ENCODE assay signal across 1 cellular context in the genomic region with DNA sequence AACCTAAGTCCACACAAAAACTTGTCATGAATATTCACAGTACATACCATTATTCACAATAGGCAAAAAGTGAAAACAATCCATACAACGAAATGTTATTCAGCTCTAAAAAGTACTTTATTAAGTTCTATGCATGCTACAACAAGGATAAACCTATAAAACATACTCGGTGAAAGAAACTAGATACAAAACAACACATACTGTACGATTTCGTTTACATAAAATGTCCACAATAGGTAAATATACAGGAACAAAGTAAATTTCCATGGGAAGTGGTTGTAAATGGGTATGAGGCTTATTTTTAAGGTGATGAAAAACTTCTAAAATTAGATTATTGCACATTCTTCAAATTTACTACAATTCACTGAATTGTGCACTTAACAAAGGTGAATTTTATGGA.
TF ChIP-seq lines count a peak whose summit lies in the region.

No MANE protein-coding gene starts in this region.

TF ChIP-seq in K562, 482 proteins besides CTCF, POLR2A, EP300 and RAD21:
- TF ChIP-seq, protein P1, sequence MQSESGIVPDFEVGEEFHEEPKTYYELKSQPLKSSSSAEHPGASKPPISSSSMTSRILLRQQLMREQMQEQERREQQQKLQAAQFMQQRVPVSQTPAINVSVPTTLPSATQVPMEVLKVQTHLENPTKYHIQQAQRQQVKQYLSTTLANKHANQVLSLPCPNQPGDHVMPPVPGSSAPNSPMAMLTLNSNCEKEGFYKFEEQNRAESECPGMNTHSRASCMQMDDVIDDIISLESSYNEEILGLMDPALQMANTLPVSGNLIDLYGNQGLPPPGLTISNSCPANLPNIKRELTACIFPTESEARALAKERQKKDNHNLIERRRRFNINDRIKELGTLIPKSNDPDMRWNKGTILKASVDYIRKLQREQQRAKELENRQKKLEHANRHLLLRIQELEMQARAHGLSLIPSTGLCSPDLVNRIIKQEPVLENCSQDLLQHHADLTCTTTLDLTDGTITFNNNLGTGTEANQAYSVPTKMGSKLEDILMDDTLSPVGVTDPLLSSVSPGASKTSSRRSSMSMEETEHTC (IDR thresholded peaks at IDR 0.05) = no peak
- TF ChIP-seq SP1 (CRISPR knock-in tag; IDR thresholded peaks at IDR 0.05) (no peak), ZBED1 (IDR thresholded peaks at IDR 0.05) (no peak), THAP7 (CRISPR knock-in tag; IDR thresholded peaks at IDR 0.05) (no peak), EZH2 (IDR thresholded peaks at IDR 0.05; ENCODE audit: borderline replicate concordance, low read depth, low read length) (no peak), KDM1A (IDR thresholded peaks at IDR 0.05) (no peak), ZFX (CRISPR knock-in tag; IDR thresholded peaks at IDR 0.05) (no peak), STAT5A (IDR thresholded peaks at IDR 0.05; ENCODE audit: borderline replicate concordance, low read length) (no peak), NCOA6 (IDR thresholded peaks at IDR 0.05) (no peak), ZBTB26 (CRISPR knock-in tag; IDR thresholded peaks at IDR 0.05) (no peak), ZNF699 (CRISPR knock-in tag; IDR thresholded peaks at IDR 0.05; ENCODE audit: insufficient replicate concordance) (no peak), ZBTB33 (CRISPR knock-in tag; IDR thresholded peaks at IDR 0.05) (no peak), ZNF436 (CRISPR knock-in tag; IDR thresholded peaks at IDR 0.05) (no peak), HNRNPUL1 (IDR thresholded peaks at IDR 0.05; ENCODE audit: low read length) (no peak)
- TF ChIP-seq, protein P2, sequence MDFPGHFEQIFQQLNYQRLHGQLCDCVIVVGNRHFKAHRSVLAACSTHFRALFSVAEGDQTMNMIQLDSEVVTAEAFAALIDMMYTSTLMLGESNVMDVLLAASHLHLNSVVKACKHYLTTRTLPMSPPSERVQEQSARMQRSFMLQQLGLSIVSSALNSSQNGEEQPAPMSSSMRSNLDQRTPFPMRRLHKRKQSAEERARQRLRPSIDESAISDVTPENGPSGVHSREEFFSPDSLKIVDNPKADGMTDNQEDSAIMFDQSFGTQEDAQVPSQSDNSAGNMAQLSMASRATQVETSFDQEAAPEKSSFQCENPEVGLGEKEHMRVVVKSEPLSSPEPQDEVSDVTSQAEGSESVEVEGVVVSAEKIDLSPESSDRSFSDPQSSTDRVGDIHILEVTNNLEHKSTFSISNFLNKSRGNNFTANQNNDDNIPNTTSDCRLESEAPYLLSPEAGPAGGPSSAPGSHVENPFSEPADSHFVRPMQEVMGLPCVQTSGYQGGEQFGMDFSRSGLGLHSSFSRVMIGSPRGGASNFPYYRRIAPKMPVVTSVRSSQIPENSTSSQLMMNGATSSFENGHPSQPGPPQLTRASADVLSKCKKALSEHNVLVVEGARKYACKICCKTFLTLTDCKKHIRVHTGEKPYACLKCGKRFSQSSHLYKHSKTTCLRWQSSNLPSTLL (IDR thresholded peaks at IDR 0.05) = no peak
- TF ChIP-seq, protein P3, sequence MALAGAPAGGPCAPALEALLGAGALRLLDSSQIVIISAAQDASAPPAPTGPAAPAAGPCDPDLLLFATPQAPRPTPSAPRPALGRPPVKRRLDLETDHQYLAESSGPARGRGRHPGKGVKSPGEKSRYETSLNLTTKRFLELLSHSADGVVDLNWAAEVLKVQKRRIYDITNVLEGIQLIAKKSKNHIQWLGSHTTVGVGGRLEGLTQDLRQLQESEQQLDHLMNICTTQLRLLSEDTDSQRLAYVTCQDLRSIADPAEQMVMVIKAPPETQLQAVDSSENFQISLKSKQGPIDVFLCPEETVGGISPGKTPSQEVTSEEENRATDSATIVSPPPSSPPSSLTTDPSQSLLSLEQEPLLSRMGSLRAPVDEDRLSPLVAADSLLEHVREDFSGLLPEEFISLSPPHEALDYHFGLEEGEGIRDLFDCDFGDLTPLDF (CRISPR knock-in tag; IDR thresholded peaks at IDR 0.05) = no peak
